In genomic region chr1:241638091-241638682, GRCh38 we compare ENCODE assay signal across 10 cellular contexts. TPM values are rescaled to one million over a fixed set of nuclear protein-coding genes. Genes with fewer than 3 reads are reported as not detected.
DNase-seq lines count a peak whose midpoint lies in the region; ATAC-seq and TF ChIP-seq lines count a peak whose summit lies in the region.
"Had no signal": no experiment of that assay in that cellular context is flagged by ENCODE, and none has a peak within 500 bp of the region (broad histone marks: within the 10 kb centered on the region; RNA-seq: fewer than 3 reads in every experiment).

No MANE protein-coding gene starts in this region.

- peak overlapping the region; percentile 90 for H3K4me3 Mint-ChIP-seq in activated T-cell treated with anti-CD3 and anti-CD28 coated beads, Interleukin-2, amount 50 U/mL, for 4 hours
- H3K4me3 Mint-ChIP-seq in WTC11 = peak overlapping the region; percentile 80
- peak overlapping the region; percentile 78 for H3K4me3 Mint-ChIP-seq in glutamatergic neuron (ENCODE audit: unreplicated experiment)
- peak overlapping the region; percentile 87 to 99 for H3K4me3 Mint-ChIP-seq in stimulated activated naive B cell treated with anti-CD40 and anti-IgM and Interleukin-4, amounts not matched to agents 10 μg/mL and 1 μg/mL and 100 μg/mL, for 72 hours

- H3K9me3 Mint-ChIP-seq in activated T-cell treated with anti-CD3 and anti-CD28 coated beads, Interleukin-2, amount 50 U/mL, for 4 hours = peaks cover 5% of the 10 kb centered on the region
- H3K9me3 Mint-ChIP-seq in WTC11 (peaks cover 23% of the 10 kb centered on the region), glutamatergic neuron (ENCODE audit: unreplicated experiment) (peaks cover 3% of the 10 kb centered on the region)
- peaks cover 6 to 14% of the 10 kb centered on the region in 2 donors for H3K9me3 Mint-ChIP-seq in stimulated activated naive B cell treated with anti-CD40 and anti-IgM and Interleukin-4, amounts not matched to agents 10 μg/mL and 1 μg/mL and 100 μg/mL, for 72 hours

- H3K27ac Mint-ChIP-seq in WTC11 = peak overlapping the region; percentile 12; the same call in 1 of the 2 replicates
- no peak overlapping the region for H3K27ac Mint-ChIP-seq in glutamatergic neuron (ENCODE audit: unreplicated experiment)
- peak overlapping the region; percentile 72 for H3K27ac Mint-ChIP-seq in stimulated activated naive B cell treated with anti-CD40 and anti-IgM and Interleukin-4, amounts not matched to agents 10 μg/mL and 1 μg/mL and 100 μg/mL, for 72 hours

- ATAC-seq in activated T-cell treated with anti-CD3 and anti-CD28 coated beads, Interleukin-2, amount 50 U/mL, for 4 hours = no peak
- no peak for ATAC-seq in WTC11
- ATAC-seq in stimulated activated naive B cell treated with anti-CD40 and anti-IgM and Interleukin-4, amounts not matched to agents 10 μg/mL and 1 μg/mL and 100 μg/mL, for 72 hours (replicated peaks) = no peak

- peaks cover 17% of the 10 kb centered on the region for H3K36me3 Mint-ChIP-seq in activated T-cell treated with anti-CD3 and anti-CD28 coated beads, Interleukin-2, amount 50 U/mL, for 4 hours (ENCODE audit: insufficient read depth)
- H3K36me3 Mint-ChIP-seq in WTC11 (peaks cover 49% of the 10 kb centered on the region), glutamatergic neuron (ENCODE audit: unreplicated experiment) (peaks cover 13% of the 10 kb centered on the region)
- peaks cover 30 to 44% of the 10 kb centered on the region in 2 donors for H3K36me3 Mint-ChIP-seq in stimulated activated naive B cell treated with anti-CD40 and anti-IgM and Interleukin-4, amounts not matched to agents 10 μg/mL and 1 μg/mL and 100 μg/mL, for 72 hours

- TF ChIP-seq CTCF in WTC11 (IDR thresholded peaks at IDR 0.05) = no peak
- TF ChIP-seq CTCF in glutamatergic neuron (IDR thresholded peaks at IDR 0.05; ENCODE audit: partially characterized antibody, unreplicated experiment) = no peak

- CTCF ChIA-PET in WTC11 (lab: Charles Lee) = interaction anchor here (0.6 to 1.1 kb wide), 2 partner anchors 11 to 33 kb away, joined by 3 read pairs; no protein-coding TSS in a partner anchor

- intact Hi-C loops in cardiac septum (cut with DNase I) = loop anchor here (10.0 kb wide), 1 partner anchor 207 kb away; the partner anchor contains the start of gene EXO1

- H3K4me1 Mint-ChIP-seq in activated T-cell treated with anti-CD3 and anti-CD28 coated beads, Interleukin-2, amount 50 U/mL, for 4 hours (ENCODE audit: low read depth) = peaks cover 37% of the 10 kb centered on the region
- H3K4me1 Mint-ChIP-seq in WTC11 (peaks cover 26% of the 10 kb centered on the region), glutamatergic neuron (ENCODE audit: low read depth, unreplicated experiment) (peaks cover 15% of the 10 kb centered on the region)
- peaks cover 27 to 65% of the 10 kb centered on the region in 2 donors for H3K4me1 Mint-ChIP-seq in stimulated activated naive B cell treated with anti-CD40 and anti-IgM and Interleukin-4, amounts not matched to agents 10 μg/mL and 1 μg/mL and 100 μg/mL, for 72 hours

- POLR2A ChIA-PET in WTC11 (lab: Charles Lee) = no interaction called here

- no peaks in the 10 kb centered on the region for H3K27me3 Mint-ChIP-seq in activated T-cell treated with anti-CD3 and anti-CD28 coated beads, Interleukin-2, amount 50 U/mL, for 4 hours (ENCODE audit: low read depth)
- H3K27me3 Mint-ChIP-seq in WTC11 (ENCODE audit: low read depth) = peaks cover 18% of the 10 kb centered on the region
- peaks cover 4% of the 10 kb centered on the region for H3K27me3 Mint-ChIP-seq in glutamatergic neuron (ENCODE audit: unreplicated experiment)
- H3K27me3 Mint-ChIP-seq in stimulated activated naive B cell treated with anti-CD40 and anti-IgM and Interleukin-4, amounts not matched to agents 10 μg/mL and 1 μg/mL and 100 μg/mL, for 72 hours = no peaks in the 10 kb centered on the region

- no peak for DNase-seq in activated T-cell treated with anti-CD3 and anti-CD28 coated beads, Interleukin-2, amount 50 U/mL, for 4 hours
- DNase-seq in activated T-cell treated with anti-CD3 and anti-CD28 coated beads for 4 hours (no peak), WTC11 (ENCODE audit: low spot score) (no peak), glutamatergic neuron (no peak), cardiac septum (ENCODE audit: low spot score) (no peak), NCI-H2107 (lab: John Stamatoyannopoulos, UW) (no peak), NCI-H1092 (lab: John Stamatoyannopoulos, UW) (no peak)
- no peak for DNase-seq in stimulated activated naive B cell treated with anti-CD40 and anti-IgM and Interleukin-4, amounts not matched to agents 10 μg/mL and 1 μg/mL and 100 μg/mL, for 72 hours
- DNase-seq: activated CD4-positive, CD25-positive, alpha-beta regulatory T cell treated with anti-CD3 and anti-CD28 coated beads, Interleukin-2, amount 50 U/mL, for 72 hours; NCI-H226 had no signal

TF ChIP-seq in WTC11, 78 proteins besides CTCF, POLR2A, EP300 and RAD21:
- TF ChIP-seq PRRX2 (CRISPR knock-in tag; IDR thresholded peaks at IDR 0.05) = no peak
- TF ChIP-seq CREB1 (CRISPR knock-in tag; IDR thresholded peaks at IDR 0.05) = no peak

RNA-seq across cellular contexts. Expression of gene CHML, which starts 2.0 kb away (rescaled TPM):
- 10 to 100 TPM; 27.2 to 46.7 (median 28.9) TPM for total RNA-seq in activated T-cell treated with anti-CD3 and anti-CD28 coated beads, Interleukin-2, amount 50 U/mL, for 4 hours
- total RNA-seq in WTC11 (2021) = 53.5 to 60.4 TPM (median 56.9 TPM) in 3 replicates
- total RNA-seq in glutamatergic neuron (ENCODE audit: unreplicated experiment) = 23.3 TPM
- 5.7 TPM for total RNA-seq in cardiac septum

RNA-seq across cellular contexts. Expression of gene OPN3, which starts 2.0 kb away (rescaled TPM):
- total RNA-seq in activated T-cell treated with anti-CD3 and anti-CD28 coated beads, Interleukin-2, amount 50 U/mL, for 4 hours = 1 to 10 TPM; 6.2 to 8.5 (median 6.9) TPM
- total RNA-seq in WTC11 (2021) (14.4 to 17.2 TPM (median 15.2 TPM) in 3 replicates), glutamatergic neuron (ENCODE audit: unreplicated experiment) (12.5 TPM), cardiac septum (5.7 TPM)

RNA-seq across cellular contexts. Expression of gene WDR64, which starts 13.9 kb away (rescaled TPM):
- under 1 TPM in 2 of 3 donors, not detected in 1; 0.13 to 0.14 TPM for total RNA-seq in activated T-cell treated with anti-CD3 and anti-CD28 coated beads, Interleukin-2, amount 50 U/mL, for 4 hours
- total RNA-seq in WTC11 (2021) (not detected in 3 replicates), glutamatergic neuron (ENCODE audit: unreplicated experiment) (not detected), cardiac septum (not detected)
